1 cellular context compared by ENCODE assay signal in the genomic region with DNA sequence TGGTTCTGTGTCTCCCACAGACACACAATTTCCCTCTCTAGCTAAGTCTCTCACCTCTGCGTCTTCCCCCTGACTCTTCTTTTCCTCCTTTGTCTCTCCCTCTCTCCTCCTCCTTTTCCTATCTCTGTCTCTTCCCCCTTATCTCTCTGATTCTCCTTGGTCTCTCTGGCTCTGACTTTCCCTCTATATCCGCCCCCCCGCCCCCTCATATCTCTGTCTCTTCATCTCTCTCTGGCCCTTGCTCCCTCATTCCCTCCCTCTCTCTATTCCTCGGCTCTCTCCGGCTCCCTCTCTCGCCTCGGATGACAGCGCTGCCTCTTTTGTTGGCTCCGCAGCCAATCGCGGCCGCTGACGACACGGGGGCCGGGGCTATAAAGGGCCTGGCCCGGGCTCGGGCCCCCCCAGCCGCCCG.
A peak's percentile ranks its signal among the peaks of the same experiment; 100 is the strongest.
TF ChIP-seq lines count a peak whose summit lies in the region.

A gene (plus strand): TSS at position 404 of the 412 bp plus-strand sequence. CDS start 195 bp downstream, outside the sequence.

TF ChIP-seq in K562, 482 proteins besides CTCF, POLR2A, EP300 and RAD21 (continued from another document and continues in another):
- TF ChIP-seq, protein P1, sequence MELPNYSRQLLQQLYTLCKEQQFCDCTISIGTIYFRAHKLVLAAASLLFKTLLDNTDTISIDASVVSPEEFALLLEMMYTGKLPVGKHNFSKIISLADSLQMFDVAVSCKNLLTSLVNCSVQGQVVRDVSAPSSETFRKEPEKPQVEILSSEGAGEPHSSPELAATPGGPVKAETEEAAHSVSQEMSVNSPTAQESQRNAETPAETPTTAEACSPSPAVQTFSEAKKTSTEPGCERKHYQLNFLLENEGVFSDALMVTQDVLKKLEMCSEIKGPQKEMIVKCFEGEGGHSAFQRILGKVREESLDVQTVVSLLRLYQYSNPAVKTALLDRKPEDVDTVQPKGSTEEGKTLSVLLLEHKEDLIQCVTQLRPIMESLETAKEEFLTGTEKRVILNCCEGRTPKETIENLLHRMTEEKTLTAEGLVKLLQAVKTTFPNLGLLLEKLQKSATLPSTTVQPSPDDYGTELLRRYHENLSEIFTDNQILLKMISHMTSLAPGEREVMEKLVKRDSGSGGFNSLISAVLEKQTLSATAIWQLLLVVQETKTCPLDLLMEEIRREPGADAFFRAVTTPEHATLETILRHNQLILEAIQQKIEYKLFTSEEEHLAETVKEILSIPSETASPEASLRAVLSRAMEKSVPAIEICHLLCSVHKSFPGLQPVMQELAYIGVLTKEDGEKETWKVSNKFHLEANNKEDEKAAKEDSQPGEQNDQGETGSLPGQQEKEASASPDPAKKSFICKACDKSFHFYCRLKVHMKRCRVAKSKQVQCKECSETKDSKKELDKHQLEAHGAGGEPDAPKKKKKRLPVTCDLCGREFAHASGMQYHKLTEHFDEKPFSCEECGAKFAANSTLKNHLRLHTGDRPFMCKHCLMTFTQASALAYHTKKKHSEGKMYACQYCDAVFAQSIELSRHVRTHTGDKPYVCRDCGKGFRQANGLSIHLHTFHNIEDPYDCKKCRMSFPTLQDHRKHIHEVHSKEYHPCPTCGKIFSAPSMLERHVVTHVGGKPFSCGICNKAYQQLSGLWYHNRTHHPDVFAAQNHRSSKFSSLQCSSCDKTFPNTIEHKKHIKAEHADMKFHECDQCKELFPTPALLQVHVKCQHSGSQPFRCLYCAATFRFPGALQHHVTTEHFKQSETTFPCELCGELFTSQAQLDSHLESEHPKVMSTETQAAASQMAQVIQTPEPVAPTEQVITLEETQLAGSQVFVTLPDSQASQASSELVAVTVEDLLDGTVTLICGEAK (IDR thresholded peaks at IDR 0.05): peak; percentile 67
- TF ChIP-seq, protein P1 (CRISPR knock-in tag; IDR thresholded peaks at IDR 0.05): no peak
- TF ChIP-seq ZNF584 (CRISPR knock-in tag; IDR thresholded peaks at IDR 0.05; ENCODE audit: low read depth): no peak
- TF ChIP-seq ZSCAN29 (IDR thresholded peaks at IDR 0.05): no peak
- no peak for TF ChIP-seq RBM22 (IDR thresholded peaks at IDR 0.05; ENCODE audit: low read depth, low read length, poor library complexity, severe bottlenecking)
- TF ChIP-seq SOX6 (IDR thresholded peaks at IDR 0.05): peak; percentile 79; the same call in 1 of the 2 replicates
- 0 out of 2 replicates have a peak, but pooled peaks have one; percentile 41 for TF ChIP-seq KHSRP (IDR thresholded peaks at IDR 0.05)
- peak; percentile 82; the same call in 1 of the 2 replicates for TF ChIP-seq CC2D1A (IDR thresholded peaks at IDR 0.05)
- TF ChIP-seq, protein P2, sequence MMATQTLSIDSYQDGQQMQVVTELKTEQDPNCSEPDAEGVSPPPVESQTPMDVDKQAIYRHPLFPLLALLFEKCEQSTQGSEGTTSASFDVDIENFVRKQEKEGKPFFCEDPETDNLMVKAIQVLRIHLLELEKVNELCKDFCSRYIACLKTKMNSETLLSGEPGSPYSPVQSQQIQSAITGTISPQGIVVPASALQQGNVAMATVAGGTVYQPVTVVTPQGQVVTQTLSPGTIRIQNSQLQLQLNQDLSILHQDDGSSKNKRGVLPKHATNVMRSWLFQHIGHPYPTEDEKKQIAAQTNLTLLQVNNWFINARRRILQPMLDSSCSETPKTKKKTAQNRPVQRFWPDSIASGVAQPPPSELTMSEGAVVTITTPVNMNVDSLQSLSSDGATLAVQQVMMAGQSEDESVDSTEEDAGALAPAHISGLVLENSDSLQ (IDR thresholded peaks at IDR 0.05): peak; percentile 61
- TF ChIP-seq PTTG1 (tag; IDR thresholded peaks at IDR 0.05; ENCODE audit: low read depth): no peak
- no peak for TF ChIP-seq NR2F6 (CRISPR knock-in tag; IDR thresholded peaks at IDR 0.05)
- TF ChIP-seq NCOR1 (IDR thresholded peaks at IDR 0.05): peak; percentile 45; the same call in 1 of the 2 replicates
- peak; percentile 90 for TF ChIP-seq SMARCA5 (IDR thresholded peaks at IDR 0.05)
- TF ChIP-seq, protein P3, sequence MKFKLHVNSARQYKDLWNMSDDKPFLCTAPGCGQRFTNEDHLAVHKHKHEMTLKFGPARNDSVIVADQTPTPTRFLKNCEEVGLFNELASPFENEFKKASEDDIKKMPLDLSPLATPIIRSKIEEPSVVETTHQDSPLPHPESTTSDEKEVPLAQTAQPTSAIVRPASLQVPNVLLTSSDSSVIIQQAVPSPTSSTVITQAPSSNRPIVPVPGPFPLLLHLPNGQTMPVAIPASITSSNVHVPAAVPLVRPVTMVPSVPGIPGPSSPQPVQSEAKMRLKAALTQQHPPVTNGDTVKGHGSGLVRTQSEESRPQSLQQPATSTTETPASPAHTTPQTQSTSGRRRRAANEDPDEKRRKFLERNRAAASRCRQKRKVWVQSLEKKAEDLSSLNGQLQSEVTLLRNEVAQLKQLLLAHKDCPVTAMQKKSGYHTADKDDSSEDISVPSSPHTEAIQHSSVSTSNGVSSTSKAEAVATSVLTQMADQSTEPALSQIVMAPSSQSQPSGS (CRISPR knock-in tag; IDR thresholded peaks at IDR 0.05): no peak
- TF ChIP-seq, protein P4, sequence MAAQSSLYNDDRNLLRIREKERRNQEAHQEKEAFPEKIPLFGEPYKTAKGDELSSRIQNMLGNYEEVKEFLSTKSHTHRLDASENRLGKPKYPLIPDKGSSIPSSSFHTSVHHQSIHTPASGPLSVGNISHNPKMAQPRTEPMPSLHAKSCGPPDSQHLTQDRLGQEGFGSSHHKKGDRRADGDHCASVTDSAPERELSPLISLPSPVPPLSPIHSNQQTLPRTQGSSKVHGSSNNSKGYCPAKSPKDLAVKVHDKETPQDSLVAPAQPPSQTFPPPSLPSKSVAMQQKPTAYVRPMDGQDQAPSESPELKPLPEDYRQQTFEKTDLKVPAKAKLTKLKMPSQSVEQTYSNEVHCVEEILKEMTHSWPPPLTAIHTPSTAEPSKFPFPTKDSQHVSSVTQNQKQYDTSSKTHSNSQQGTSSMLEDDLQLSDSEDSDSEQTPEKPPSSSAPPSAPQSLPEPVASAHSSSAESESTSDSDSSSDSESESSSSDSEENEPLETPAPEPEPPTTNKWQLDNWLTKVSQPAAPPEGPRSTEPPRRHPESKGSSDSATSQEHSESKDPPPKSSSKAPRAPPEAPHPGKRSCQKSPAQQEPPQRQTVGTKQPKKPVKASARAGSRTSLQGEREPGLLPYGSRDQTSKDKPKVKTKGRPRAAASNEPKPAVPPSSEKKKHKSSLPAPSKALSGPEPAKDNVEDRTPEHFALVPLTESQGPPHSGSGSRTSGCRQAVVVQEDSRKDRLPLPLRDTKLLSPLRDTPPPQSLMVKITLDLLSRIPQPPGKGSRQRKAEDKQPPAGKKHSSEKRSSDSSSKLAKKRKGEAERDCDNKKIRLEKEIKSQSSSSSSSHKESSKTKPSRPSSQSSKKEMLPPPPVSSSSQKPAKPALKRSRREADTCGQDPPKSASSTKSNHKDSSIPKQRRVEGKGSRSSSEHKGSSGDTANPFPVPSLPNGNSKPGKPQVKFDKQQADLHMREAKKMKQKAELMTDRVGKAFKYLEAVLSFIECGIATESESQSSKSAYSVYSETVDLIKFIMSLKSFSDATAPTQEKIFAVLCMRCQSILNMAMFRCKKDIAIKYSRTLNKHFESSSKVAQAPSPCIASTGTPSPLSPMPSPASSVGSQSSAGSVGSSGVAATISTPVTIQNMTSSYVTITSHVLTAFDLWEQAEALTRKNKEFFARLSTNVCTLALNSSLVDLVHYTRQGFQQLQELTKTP (IDR thresholded peaks at IDR 0.05; ENCODE audit: low read depth in 1 of 2, partially characterized antibody in 2 of 2): peak; percentile 20 to 81
- no peak for TF ChIP-seq ZNF274 (IDR thresholded peaks at IDR 0.05; ENCODE audit: borderline replicate concordance, low read depth, low read length)
- TF ChIP-seq CCNT2 (IDR thresholded peaks at IDR 0.05; ENCODE audit: borderline replicate concordance, extremely low read depth, insufficient read length, low read depth, low read length): no peak
- TF ChIP-seq CHD1 (IDR thresholded peaks at IDR 0.05; ENCODE audit: low read length): no peak
- no peak for TF ChIP-seq GTF2E2 (tag; IDR thresholded peaks at IDR 0.05)
- TF ChIP-seq CHD4 (IDR thresholded peaks at IDR 0.05; ENCODE audit: insufficient read depth, insufficient replicate concordance, low read depth, low read length, poor library complexity, severe bottlenecking): no peak
- TF ChIP-seq POLR3G (IDR thresholded peaks at IDR 0.05; ENCODE audit: extremely low read depth, insufficient read length, insufficient replicate concordance): no peak
- TF ChIP-seq TOE1 (IDR thresholded peaks at IDR 0.05; ENCODE audit: borderline replicate concordance): peak; percentile 81; the same call in 1 of the 2 replicates
- TF ChIP-seq TOE1 (CRISPR knock-in tag; IDR thresholded peaks at IDR 0.05; ENCODE audit: borderline replicate concordance, low read depth): no peak
- TF ChIP-seq, protein P5, sequence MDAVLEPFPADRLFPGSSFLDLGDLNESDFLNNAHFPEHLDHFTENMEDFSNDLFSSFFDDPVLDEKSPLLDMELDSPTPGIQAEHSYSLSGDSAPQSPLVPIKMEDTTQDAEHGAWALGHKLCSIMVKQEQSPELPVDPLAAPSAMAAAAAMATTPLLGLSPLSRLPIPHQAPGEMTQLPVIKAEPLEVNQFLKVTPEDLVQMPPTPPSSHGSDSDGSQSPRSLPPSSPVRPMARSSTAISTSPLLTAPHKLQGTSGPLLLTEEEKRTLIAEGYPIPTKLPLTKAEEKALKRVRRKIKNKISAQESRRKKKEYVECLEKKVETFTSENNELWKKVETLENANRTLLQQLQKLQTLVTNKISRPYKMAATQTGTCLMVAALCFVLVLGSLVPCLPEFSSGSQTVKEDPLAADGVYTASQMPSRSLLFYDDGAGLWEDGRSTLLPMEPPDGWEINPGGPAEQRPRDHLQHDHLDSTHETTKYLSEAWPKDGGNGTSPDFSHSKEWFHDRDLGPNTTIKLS (IDR thresholded peaks at IDR 0.05; ENCODE audit: borderline replicate concordance, low read depth): no peak
- TF ChIP-seq MCM2 (IDR thresholded peaks at IDR 0.05; ENCODE audit: low read depth): no peak
- no peak for TF ChIP-seq BRF1 (IDR thresholded peaks at IDR 0.05; ENCODE audit: borderline replicate concordance, extremely low read depth, insufficient read length)
- TF ChIP-seq, protein P6, sequence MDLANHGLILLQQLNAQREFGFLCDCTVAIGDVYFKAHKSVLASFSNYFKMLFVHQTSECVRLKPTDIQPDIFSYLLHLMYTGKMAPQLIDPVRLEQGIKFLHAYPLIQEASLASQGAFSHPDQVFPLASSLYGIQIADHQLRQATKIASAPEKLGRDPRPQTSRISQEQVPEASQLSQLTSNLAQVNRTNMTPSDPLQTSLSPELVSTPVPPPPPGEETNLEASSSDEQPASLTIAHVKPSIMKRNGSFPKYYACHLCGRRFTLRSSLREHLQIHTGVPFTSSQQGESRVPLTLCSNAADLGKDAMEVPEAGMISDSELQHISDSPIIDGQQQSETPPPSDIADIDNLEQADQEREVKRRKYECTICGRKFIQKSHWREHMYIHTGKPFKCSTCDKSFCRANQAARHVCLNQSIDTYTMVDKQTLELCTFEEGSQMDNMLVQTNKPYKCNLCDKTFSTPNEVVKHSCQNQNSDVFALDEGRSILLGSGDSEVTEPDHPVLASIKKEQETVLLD (IDR thresholded peaks at IDR 0.05): peak; percentile 89
- TF ChIP-seq LARP7 (IDR thresholded peaks at IDR 0.05): peak; percentile 99
- peak in 1 of 2 experiments; percentile 82; a peak in 2 of 4 replicates for TF ChIP-seq RCOR1 (IDR thresholded peaks at IDR 0.05; ENCODE audit: borderline replicate concordance in 1 of 2, low read depth in 2 of 2, low read length in 2 of 2)
- TF ChIP-seq TCF7L2 (IDR thresholded peaks at IDR 0.05; ENCODE audit: low read depth, low read length): no peak
- TF ChIP-seq, protein P7, sequence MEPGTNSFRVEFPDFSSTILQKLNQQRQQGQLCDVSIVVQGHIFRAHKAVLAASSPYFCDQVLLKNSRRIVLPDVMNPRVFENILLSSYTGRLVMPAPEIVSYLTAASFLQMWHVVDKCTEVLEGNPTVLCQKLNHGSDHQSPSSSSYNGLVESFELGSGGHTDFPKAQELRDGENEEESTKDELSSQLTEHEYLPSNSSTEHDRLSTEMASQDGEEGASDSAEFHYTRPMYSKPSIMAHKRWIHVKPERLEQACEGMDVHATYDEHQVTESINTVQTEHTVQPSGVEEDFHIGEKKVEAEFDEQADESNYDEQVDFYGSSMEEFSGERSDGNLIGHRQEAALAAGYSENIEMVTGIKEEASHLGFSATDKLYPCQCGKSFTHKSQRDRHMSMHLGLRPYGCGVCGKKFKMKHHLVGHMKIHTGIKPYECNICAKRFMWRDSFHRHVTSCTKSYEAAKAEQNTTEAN (CRISPR knock-in tag; IDR thresholded peaks at IDR 0.05): no peak
- no peak for TF ChIP-seq ADNP (tag; IDR thresholded peaks at IDR 0.05)
- TF ChIP-seq, protein P8, sequence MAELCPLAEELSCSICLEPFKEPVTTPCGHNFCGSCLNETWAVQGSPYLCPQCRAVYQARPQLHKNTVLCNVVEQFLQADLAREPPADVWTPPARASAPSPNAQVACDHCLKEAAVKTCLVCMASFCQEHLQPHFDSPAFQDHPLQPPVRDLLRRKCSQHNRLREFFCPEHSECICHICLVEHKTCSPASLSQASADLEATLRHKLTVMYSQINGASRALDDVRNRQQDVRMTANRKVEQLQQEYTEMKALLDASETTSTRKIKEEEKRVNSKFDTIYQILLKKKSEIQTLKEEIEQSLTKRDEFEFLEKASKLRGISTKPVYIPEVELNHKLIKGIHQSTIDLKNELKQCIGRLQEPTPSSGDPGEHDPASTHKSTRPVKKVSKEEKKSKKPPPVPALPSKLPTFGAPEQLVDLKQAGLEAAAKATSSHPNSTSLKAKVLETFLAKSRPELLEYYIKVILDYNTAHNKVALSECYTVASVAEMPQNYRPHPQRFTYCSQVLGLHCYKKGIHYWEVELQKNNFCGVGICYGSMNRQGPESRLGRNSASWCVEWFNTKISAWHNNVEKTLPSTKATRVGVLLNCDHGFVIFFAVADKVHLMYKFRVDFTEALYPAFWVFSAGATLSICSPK (IDR thresholded peaks at IDR 0.05; ENCODE audit: borderline replicate concordance): peak; percentile 98; the same call in 1 of the 2 replicates
- TF ChIP-seq FOS (IDR thresholded peaks at IDR 0.05; ENCODE audit: extremely low read depth, insufficient read length): no peak
